Comparison of ENCODE assay signal across 8 cellular contexts in the genomic region with DNA sequence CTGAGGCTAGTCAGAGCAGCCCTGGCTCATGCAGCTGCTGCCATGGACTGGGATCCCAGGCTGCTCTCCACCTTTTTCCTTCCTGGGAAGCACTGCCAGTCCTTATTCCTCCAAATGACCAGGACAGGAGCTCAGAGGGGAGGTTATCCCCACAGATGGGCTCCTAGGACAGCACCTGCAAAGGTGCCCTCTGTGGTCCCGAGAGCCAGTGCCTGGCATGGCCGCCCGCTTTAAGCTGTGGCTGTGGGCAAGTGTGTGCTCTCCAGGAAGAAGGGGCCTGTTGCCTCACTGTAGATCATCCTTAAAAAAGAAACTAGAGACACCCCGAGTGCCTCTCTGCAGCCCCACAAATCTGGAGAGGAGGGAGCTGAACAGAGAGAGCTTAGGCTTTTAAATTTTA.
"Had no signal": no experiment of that assay in that cellular context is flagged by ENCODE, and none has a peak within 500 bp of the region (broad histone marks: within the 10 kb centered on the region; RNA-seq: fewer than 3 reads in every experiment).

No MANE protein-coding gene starts in this region.

- H3K4me1 Mint-ChIP-seq: GM23338, IgD-negative memory B cell had no signal

- H3K27ac ChIP-seq: HL-60 had no signal

- ATAC-seq: GM23338, HCT116 had no signal

- H3K27ac Mint-ChIP-seq: GM23338, HFFc6, IgD-negative memory B cell had no signal

- H3K27me3 Mint-ChIP-seq: IgD-negative memory B cell had no signal

- H3K4me1 ChIP-seq: HAP-1 had no signal

- H2AFZ ChIP-seq: GM23338 had no signal

- H3K36me3 ChIP-seq: HAP-1 had no signal

- DNase-seq: HFFc6, KBM-7 had no signal

- H3K4me2 ChIP-seq: GM23338 had no signal

- H3K4me3 ChIP-seq: GM23338, HAP-1 had no signal

- H3K4me3 Mint-ChIP-seq: GM23338, HFFc6, IgD-negative memory B cell had no signal

- H3K9me3 ChIP-seq: HAP-1 had no signal

- FAIRE-seq: HepG2 had no signal
